In the genomic region with DNA sequence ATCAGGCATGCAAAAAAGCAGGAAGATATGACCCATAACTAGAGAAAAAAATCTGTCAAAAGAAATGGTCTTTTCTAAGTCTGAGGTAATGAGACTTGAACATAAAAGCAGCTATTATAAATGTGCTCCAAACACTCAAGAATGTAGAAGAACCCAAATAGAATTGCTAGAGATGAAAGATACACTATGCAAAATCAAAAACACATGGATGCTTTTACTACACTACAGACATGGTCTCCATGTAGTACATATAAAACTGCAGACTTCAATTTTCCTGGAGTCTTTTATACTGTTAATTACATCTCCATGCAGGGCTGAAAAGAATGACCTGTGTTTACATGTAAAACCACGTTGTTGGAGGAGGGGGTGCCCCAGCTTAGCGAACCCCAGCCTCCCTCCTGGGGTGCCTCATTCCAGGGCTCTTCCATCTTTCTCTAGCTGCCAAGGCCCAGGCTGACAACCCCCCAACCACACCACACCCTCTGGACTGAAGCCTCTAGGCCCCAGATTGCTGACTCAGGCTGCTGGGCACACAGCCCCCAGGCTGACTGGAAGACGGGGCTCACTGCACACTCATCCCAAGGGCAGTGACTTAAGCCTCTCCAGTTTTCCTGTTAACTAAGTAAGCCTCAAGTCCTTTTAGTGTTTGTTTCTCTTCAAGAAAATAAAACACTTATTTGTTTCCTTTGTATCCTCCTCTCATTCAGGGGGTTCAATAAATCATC, we compare ENCODE assay signal across 10 cellular contexts.
DNase-seq lines count a peak whose midpoint lies in the region; ATAC-seq, FAIRE-seq and TF ChIP-seq lines count a peak whose summit lies in the region.
"Had no signal": no experiment of that assay in that cellular context is flagged by ENCODE, and none has a peak within 500 bp of the region (broad histone marks: within the 10 kb centered on the region; RNA-seq: fewer than 3 reads in every experiment).

No MANE protein-coding gene starts in this region.

- H3K4me3 Mint-ChIP-seq in nephron progenitor cell: no peak overlapping the region

- peak; percentile 85 for DNase-seq in GM03348 (ENCODE audit: low spot score)
- DNase-seq in RCC 7860 (ENCODE audit: low spot score): peak; percentile 18
- DNase-seq in ecto neural progenitor cell (ENCODE audit: low spot score): peak; percentile 46
- no peak for DNase-seq in nephron progenitor cell
- DNase-seq in amygdala (lab: John Stamatoyannopoulos, UW): no peak
- no peak for DNase-seq in DMS53 treated with DMSO at 0.1 percent for 48 hours (lab: John Stamatoyannopoulos, UW; ENCODE audit: unreplicated experiment)
- DNase-seq: activated T-cell treated with anti-CD3 and anti-CD28 coated beads for 4 hours, ovary had no signal

- H3K4me1 Mint-ChIP-seq in nephron progenitor cell: peaks cover 13% of the 10 kb centered on the region

- ATAC-seq in HG03520 (IDR thresholded peaks at IDR 0.05; ENCODE audit: unreplicated experiment) (no peak), HG03432 (IDR thresholded peaks at IDR 0.05; ENCODE audit: unreplicated experiment) (no peak)

- no peak for FAIRE-seq in RCC 7860 (lab: Jason Lieb, UNC)

- peak overlapping the region; percentile 30 for H3K27ac Mint-ChIP-seq in nephron progenitor cell

- no peak for TF ChIP-seq CTCF in nephron progenitor cell (IDR thresholded peaks at IDR 0.05)

- peaks cover 32% of the 10 kb centered on the region for H3K9me3 Mint-ChIP-seq in nephron progenitor cell

- H3K27me3 Mint-ChIP-seq in nephron progenitor cell (ENCODE audit: low read depth, poor library complexity): no peaks in the 10 kb centered on the region

- no peaks in the 10 kb centered on the region for H3K36me3 Mint-ChIP-seq in nephron progenitor cell (ENCODE audit: low read depth)

Comparison
In these comparisons a context has a peak if more than half of its experiments do, and no peak if none do; other contexts are left out.
1. DNase-seq: peak in GM03348 (single experiment), RCC 7860 (single experiment) and ecto neural progenitor cell (single experiment); none in nephron progenitor cell (single experiment), amygdala (0 of 56) and DMS53 treated with DMSO at 0.1 percent for 48 hours (single experiment).